8 cellular contexts compared by ENCODE assay signal in the genomic region with DNA sequence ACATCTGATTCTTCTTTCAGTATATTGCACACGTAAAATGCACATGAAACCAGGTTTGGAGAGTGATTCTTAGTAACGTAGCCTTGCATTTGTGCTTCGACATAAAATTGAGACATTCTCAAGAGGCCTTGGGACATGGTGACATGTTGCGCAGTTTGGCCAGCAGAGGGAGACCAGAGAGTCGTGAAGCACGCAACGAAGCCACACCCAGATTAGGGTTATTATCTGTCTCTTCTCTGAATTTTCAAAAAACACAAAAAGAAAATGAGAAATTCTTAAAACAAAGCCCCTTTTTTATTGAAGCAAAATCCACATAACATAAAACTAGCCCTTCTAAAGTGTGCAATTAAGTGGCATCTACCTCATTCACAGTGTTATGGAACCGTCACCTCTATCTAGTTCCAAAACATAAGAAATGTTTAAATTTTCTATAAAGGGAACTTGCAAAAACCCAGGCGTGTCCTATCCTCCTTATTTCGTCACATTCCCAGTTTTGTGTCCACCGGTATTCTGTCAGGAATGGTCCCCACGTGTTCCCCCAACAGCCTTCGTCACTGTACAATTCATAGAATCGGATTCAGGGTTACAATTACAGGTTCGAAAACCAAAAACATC.
A peak's percentile ranks its signal among the peaks of the same experiment; 100 is the strongest.
DNase-seq lines count a peak whose midpoint lies in the region; ATAC-seq and TF ChIP-seq lines count a peak whose summit lies in the region.

No MANE protein-coding gene starts in this region.

- H3K4me3 Mint-ChIP-seq in CD14-positive monocyte, result peak overlapping the region; percentile 24 to 73

- intact Hi-C loops in CD14-positive monocyte (cut with micrococcal nuclease), result loop anchor here (5.0 kb wide), 2 partner anchors 111 to 136 kb away; a partner anchor contains a TSS
- intact Hi-C loops in left colon (cut with DNase I, micrococcal nuclease), result loop anchor here in 1 of 2 donors (10.0 kb wide), 1 partner anchor 158 kb away; no protein-coding TSS in a partner anchor

- peak; percentile 78 for DNase-seq in CD14-positive monocyte (ENCODE audit: low spot score)
- DNase-seq in H7, result peak; percentile 50
- peak; percentile 66 for DNase-seq in NCI-H226
- peak; percentile 55 to 69 for DNase-seq in activated CD4-positive, alpha-beta T cell treated with anti-CD3 and anti-CD28 coated beads for 24 hours (ENCODE audit: low read depth in 2 of 2)
- peak; percentile 94 for DNase-seq in choroid plexus epithelial cell (ENCODE audit: low read depth)
- DNase-seq in left colon, result peak; percentile 61 to 74
- peak; percentile 66 for DNase-seq in stimulated activated CD4-positive, alpha-beta T cell treated with anti-CD3 and anti-CD28 coated beads, Interleukin-2, amount 100 ng/mL, for 4 hours (ENCODE audit: low read depth)

- H3K27me3 Mint-ChIP-seq in CD14-positive monocyte (ENCODE audit: low read depth in 3 of 3), result peaks cover 0 to 3% (median 0%) of the 10 kb centered on the region in 3 donors

- peaks cover 4 to 14% of the 10 kb centered on the region in 2 donors for H3K36me3 Mint-ChIP-seq in CD14-positive monocyte

- no peaks in the 10 kb centered on the region for H3K36me3 ChIP-seq in H7 (replicated peaks; ENCODE audit: control insufficient read depth, insufficient read depth, low read length)

- peaks cover 82% of the 10 kb centered on the region for H3K4me1 Mint-ChIP-seq in CD14-positive monocyte

- H3K27ac Mint-ChIP-seq in CD14-positive monocyte, result peak overlapping the region; percentile 93 to 99 (median 98)

- TF ChIP-seq CTCF in CD14-positive monocyte (IDR thresholded peaks at IDR 0.05), result peak; percentile 91
- peak; percentile 88 for TF ChIP-seq CTCF in choroid plexus epithelial cell (conservative IDR thresholded peaks at IDR 0.05; ENCODE audit: low read depth, low read length)

- ATAC-seq in left colon (no peak), GM21526 (IDR thresholded peaks at IDR 0.05; ENCODE audit: low FRiP score, unreplicated experiment) (no peak)

- no peak overlapping the region for H3K4me3 ChIP-seq in H7 (ENCODE audit: insufficient read depth, low read depth, low read length)
- no peak overlapping the region for H3K4me3 ChIP-seq in choroid plexus epithelial cell (ENCODE audit: low read depth, low read length)

- H3K9me3 Mint-ChIP-seq in CD14-positive monocyte, result peaks cover 10 to 29% (median 22%) of the 10 kb centered on the region in 7 donors

- no peaks in the 10 kb centered on the region for H3K27me3 ChIP-seq in H7 (ENCODE audit: control insufficient read depth, insufficient read depth, low read length)
